In genomic region chr10:30816812-30817193, GRCh38 we compare ENCODE assay signal across 2 cellular contexts.
TF ChIP-seq lines count a peak whose summit lies in the region.

No MANE protein-coding gene starts in this region.

TF ChIP-seq in IMR-90, 13 proteins besides CTCF, POLR2A, EP300 and RAD21 (continued from another document):
- TF ChIP-seq RFX5 (IDR thresholded peaks at IDR 0.05; ENCODE audit: low read depth, low read length) (no peak), BHLHE40 (IDR thresholded peaks at IDR 0.05; ENCODE audit: low read depth, low read length) (no peak), MXI1 (IDR thresholded peaks at IDR 0.05; ENCODE audit: borderline replicate concordance, low read depth, low read length) (no peak), MAZ (IDR thresholded peaks at IDR 0.05; ENCODE audit: borderline replicate concordance, low read depth, low read length) (no peak), CHD1 (IDR thresholded peaks at IDR 0.05; ENCODE audit: low read depth, low read length) (no peak), RCOR1 (IDR thresholded peaks at IDR 0.05; ENCODE audit: insufficient replicate concordance, low read length) (no peak), FOS (IDR thresholded peaks at IDR 0.05; ENCODE audit: low read depth, low read length) (no peak), NFE2L2 (IDR thresholded peaks at IDR 0.05; ENCODE audit: low read depth, low read length) (no peak), SMC3 (IDR thresholded peaks at IDR 0.05; ENCODE audit: low read depth, low read length) (no peak), MAFK (IDR thresholded peaks at IDR 0.05; ENCODE audit: low read depth, low read length) (no peak)
- TF ChIP-seq, protein P1, sequence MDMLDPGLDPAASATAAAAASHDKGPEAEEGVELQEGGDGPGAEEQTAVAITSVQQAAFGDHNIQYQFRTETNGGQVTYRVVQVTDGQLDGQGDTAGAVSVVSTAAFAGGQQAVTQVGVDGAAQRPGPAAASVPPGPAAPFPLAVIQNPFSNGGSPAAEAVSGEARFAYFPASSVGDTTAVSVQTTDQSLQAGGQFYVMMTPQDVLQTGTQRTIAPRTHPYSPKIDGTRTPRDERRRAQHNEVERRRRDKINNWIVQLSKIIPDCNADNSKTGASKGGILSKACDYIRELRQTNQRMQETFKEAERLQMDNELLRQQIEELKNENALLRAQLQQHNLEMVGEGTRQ (IDR thresholded peaks at IDR 0.05; ENCODE audit: low read depth, low read length), result no peak
TF ChIP-seq in IMR-90: peak in this region for 0.

TF ChIP-seq in SK-N-SH treated with all-trans-retinoic acid at 6 μM for 48 hours, 23 proteins besides CTCF, POLR2A, EP300 and RAD21 (continued from another document):
- TF ChIP-seq ZNF70 (CRISPR knock-in tag; IDR thresholded peaks at IDR 0.05) (no peak), RARB (CRISPR knock-in tag; IDR thresholded peaks at IDR 0.05) (no peak), CSDC2 (CRISPR knock-in tag; IDR thresholded peaks at IDR 0.05) (no peak), SNAI2 (CRISPR knock-in tag; IDR thresholded peaks at IDR 0.05) (no peak), PPARA (CRISPR knock-in tag; IDR thresholded peaks at IDR 0.05; ENCODE audit: borderline replicate concordance) (no peak), TOX (CRISPR knock-in tag; IDR thresholded peaks at IDR 0.05; ENCODE audit: borderline replicate concordance) (no peak), ZFP30 (CRISPR knock-in tag; IDR thresholded peaks at IDR 0.05) (no peak), GLIS3 (CRISPR knock-in tag; IDR thresholded peaks at IDR 0.05) (no peak), ZFP3 (CRISPR knock-in tag; IDR thresholded peaks at IDR 0.05) (no peak)
- TF ChIP-seq, protein P2, sequence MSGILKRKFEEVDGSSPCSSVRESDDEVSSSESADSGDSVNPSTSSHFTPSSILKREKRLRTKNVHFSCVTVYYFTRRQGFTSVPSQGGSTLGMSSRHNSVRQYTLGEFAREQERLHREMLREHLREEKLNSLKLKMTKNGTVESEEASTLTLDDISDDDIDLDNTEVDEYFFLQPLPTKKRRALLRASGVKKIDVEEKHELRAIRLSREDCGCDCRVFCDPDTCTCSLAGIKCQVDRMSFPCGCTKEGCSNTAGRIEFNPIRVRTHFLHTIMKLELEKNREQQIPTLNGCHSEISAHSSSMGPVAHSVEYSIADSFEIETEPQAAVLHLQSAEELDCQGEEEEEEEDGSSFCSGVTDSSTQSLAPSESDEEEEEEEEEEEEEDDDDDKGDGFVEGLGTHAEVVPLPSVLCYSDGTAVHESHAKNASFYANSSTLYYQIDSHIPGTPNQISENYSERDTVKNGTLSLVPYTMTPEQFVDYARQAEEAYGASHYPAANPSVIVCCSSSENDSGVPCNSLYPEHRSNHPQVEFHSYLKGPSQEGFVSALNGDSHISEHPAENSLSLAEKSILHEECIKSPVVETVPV (CRISPR knock-in tag; IDR thresholded peaks at IDR 0.05), result no peak
- TF ChIP-seq, protein P3, sequence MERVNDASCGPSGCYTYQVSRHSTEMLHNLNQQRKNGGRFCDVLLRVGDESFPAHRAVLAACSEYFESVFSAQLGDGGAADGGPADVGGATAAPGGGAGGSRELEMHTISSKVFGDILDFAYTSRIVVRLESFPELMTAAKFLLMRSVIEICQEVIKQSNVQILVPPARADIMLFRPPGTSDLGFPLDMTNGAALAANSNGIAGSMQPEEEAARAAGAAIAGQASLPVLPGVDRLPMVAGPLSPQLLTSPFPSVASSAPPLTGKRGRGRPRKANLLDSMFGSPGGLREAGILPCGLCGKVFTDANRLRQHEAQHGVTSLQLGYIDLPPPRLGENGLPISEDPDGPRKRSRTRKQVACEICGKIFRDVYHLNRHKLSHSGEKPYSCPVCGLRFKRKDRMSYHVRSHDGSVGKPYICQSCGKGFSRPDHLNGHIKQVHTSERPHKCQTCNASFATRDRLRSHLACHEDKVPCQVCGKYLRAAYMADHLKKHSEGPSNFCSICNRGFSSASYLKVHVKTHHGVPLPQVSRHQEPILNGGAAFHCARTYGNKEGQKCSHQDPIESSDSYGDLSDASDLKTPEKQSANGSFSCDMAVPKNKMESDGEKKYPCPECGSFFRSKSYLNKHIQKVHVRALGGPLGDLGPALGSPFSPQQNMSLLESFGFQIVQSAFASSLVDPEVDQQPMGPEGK (CRISPR knock-in tag; IDR thresholded peaks at IDR 0.05; ENCODE audit: borderline replicate concordance), result no peak
